ENCODE assay signal across 8 cellular contexts in the genomic region with DNA sequence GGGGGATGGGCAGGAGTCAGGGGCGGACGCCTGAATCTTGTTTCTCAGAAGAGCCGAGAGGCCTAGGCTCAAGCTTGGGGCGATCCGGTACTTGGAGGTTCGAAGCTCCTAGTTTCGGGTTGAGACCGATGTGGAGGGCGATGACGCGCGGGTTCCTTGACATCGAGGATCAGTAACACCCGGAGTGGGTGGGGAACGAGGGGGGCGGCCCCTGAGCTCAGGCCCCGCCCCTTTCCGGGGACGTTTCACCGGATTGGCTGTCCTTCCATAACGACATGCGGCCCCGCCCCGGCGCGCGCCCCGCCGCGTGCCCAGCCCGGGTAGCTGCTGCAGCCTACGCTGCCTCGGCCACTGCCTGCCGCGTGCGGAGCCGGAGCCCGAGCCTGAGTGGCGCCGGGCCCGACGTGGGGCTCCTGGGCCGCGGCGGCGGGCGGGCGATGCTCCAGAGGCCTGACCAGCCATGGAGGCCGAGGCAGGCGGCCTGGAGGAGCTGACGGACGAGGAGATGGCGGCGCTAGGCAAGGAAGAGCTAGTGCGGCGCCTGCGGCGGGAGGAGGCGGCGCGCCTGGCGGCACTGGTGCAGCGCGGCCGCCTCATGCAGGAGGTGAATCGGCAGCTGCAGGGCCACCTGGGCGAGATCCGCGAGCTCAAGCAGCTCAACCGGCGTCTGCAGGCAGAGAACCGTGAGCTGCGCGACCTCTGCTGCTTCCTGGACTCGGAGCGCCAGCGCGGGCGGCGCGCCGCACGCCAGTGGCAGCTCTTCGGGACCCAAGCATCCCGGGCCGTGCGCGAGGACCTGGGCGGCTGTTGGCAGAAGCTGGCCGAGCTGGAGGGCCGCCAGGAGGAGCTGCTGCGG. TPM values are rescaled to one million over a fixed set of nuclear protein-coding genes. Genes with fewer than 3 reads are reported as not detected.
DNase-seq lines count a peak whose midpoint lies in the region; ATAC-seq and TF ChIP-seq lines count a peak whose summit lies in the region.

A gene (plus strand): TSS at position 350 of the 856 bp plus-strand sequence. CDS start 111 bp downstream, at position 461.

- H3K36me3 ChIP-seq in BLaER1, result peaks cover 17% of the 10 kb centered on the region

- H3K27me3 ChIP-seq in BLaER1, result no peaks in the 10 kb centered on the region

- no peak for TF ChIP-seq CTCF in coronary artery (IDR thresholded peaks at IDR 0.05)

- peak within 1 kb of the TSS; percentile 98 for H3K27ac ChIP-seq in BLaER1
- H3K27ac ChIP-seq in coronary artery, result peak within 1 kb of the TSS; percentile 87 to 91

- no peaks in the 10 kb centered on the region for H3K9me3 ChIP-seq in BLaER1

- H3K4me1 ChIP-seq in BLaER1, result peaks cover 73% of the 10 kb centered on the region

- peak within 1 kb of the TSS; percentile 98 for H3K4me2 ChIP-seq in BLaER1

- H4K20me1 ChIP-seq in BLaER1, result peaks cover 31% of the 10 kb centered on the region

- ATAC-seq in GM19328 (IDR thresholded peaks at IDR 0.05; ENCODE audit: unreplicated experiment), result peak; percentile 63
- peak; percentile 42 for ATAC-seq in HG03565 (IDR thresholded peaks at IDR 0.05; ENCODE audit: unreplicated experiment)
- peak; percentile 84 for ATAC-seq in left lobe of liver

- H3K4me3 ChIP-seq in BLaER1, result peak within 1 kb of the TSS; percentile 97
- peak within 1 kb of the TSS; percentile 73 for H3K4me3 ChIP-seq in coronary artery

- peak within 1 kb of the TSS; percentile 99 for H3K9ac ChIP-seq in BLaER1

- DNase-seq in NCI-H748 treated with DMSO at 0.1 percent for 48 hours (lab: John Stamatoyannopoulos, UW) (peak; percentile 82), coronary artery (ENCODE audit: low spot score) (peak; percentile 99), left lobe of liver (ENCODE audit: low spot score) (peak; percentile 97)
- DNase-seq in activated CD4-positive, alpha-beta T cell treated with anti-CD3 and anti-CD28 coated beads, Interleukin-2, amount 50 U/mL, for 1 hour, result peak; percentile 98
- DNase-seq in stimulated activated CD4-positive, alpha-beta T cell treated with anti-CD3 and anti-CD28 coated beads, Interleukin-2, amount 100 ng/mL, for 24 hours, result peak; percentile 98 to 99

RNA-seq across cellular contexts. Expression of the gene that starts here (rescaled TPM):
- total RNA-seq in left lobe of liver, result 7.9 TPM

Comparison
In these comparisons a context has a peak if more than half of its experiments do, and no peak if none do; other contexts are left out.
1. Peak in every context shown above with its lines: DNase-seq, ATAC-seq, H3K4me3 ChIP-seq and H3K27ac ChIP-seq.